Comparison of ENCODE assay signal across 20 cellular contexts in the genomic region with DNA sequence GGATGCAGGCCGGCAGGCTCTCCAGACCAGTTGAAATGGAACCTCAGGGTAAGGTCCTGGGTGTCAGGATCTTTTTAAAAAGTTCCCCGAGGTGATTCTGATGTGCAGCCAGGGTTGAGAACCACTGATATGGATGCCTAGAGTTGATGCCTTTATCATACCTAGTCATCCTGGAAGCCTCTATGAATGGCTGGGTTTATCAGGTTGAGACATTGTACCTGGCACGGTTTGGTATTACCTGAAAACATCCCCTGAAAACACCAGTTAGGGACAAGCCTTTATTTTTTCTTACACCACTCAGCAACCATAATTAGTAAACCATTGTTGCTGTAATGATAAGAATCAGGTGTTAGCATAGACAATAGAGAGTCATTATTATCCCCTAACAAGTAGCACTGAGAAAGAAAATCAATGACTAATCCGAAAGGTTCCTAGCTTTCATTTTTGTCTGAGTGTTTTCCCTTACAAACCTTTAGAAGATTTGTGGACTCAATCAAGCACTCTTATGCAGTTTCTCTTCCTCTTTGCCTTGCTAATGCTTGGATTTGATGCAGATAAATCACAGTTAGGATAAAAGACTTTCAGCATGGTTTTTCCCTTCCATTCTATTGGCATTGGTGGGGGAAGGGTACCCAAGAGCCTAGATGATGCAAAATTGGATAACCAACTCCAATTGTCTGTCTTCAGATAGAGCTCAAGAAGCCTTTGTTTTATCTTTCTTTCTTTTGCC.
"Had no signal": no experiment of that assay in that cellular context is flagged by ENCODE, and none has a peak within 500 bp of the region (broad histone marks: within the 10 kb centered on the region; RNA-seq: fewer than 3 reads in every experiment).

No MANE protein-coding gene starts in this region.

- H3K9me3 ChIP-seq: body of pancreas, suprapubic skin had no signal

- FAIRE-seq: colon had no signal

- H3K36me3 ChIP-seq: suprapubic skin had no signal

- H3K27ac ChIP-seq: body of pancreas, suprapubic skin had no signal

- DNase-seq: activated CD4-positive, alpha-beta T cell treated with anti-CD3 and anti-CD28 coated beads, Interleukin-2, amount 10 ng/mL, durations not matched to agents 24 days and 14 days; activated CD4-positive, CD25-positive, alpha-beta regulatory T cell; activated CD8-positive, alpha-beta memory T cell treated with anti-CD3 and anti-CD28 coated beads, Interleukin-2, amount 50 U/mL, for 48 hours; activated gamma-delta T cell treated with Interleukin-2 at 50 U/mL for 16 hours; amygdala; body of pancreas; caudate nucleus; hypothalamus; mesenchymal stem cell; nucleus accumbens; right cardiac atrium; stimulated activated CD4-positive, alpha-beta T cell treated with anti-CD3 and anti-CD28 coated beads, Interleukin-4, amount 100 ng/mL, for 4 hours; stimulated activated CD8-positive, alpha-beta memory T cell treated with anti-CD3 and anti-CD28 coated beads, Interleukin-4, amount 100 ng/mL, for 48 hours; stimulated activated naive CD4-positive, alpha-beta T cell treated with Interleukin-2 at 50 U/mL for 16 hours; trophoblast cell had no signal

- ATAC-seq: body of pancreas; esophagus mucosa; natural killer cell treated with Interleukin-12 subunit alpha and Interleukin-12 subunit beta and Interleukin-15 and Interleukin-18, amount 100 ng/mL, for 72 hours; right cardiac atrium had no signal

- H3K27me3 ChIP-seq: body of pancreas, suprapubic skin had no signal

- H3K4me1 ChIP-seq: body of pancreas, suprapubic skin had no signal

- H3K4me3 ChIP-seq: body of pancreas, smooth muscle cell, suprapubic skin had no signal
